Comparison of ENCODE assay signal across 8 cellular contexts in the genomic region with DNA sequence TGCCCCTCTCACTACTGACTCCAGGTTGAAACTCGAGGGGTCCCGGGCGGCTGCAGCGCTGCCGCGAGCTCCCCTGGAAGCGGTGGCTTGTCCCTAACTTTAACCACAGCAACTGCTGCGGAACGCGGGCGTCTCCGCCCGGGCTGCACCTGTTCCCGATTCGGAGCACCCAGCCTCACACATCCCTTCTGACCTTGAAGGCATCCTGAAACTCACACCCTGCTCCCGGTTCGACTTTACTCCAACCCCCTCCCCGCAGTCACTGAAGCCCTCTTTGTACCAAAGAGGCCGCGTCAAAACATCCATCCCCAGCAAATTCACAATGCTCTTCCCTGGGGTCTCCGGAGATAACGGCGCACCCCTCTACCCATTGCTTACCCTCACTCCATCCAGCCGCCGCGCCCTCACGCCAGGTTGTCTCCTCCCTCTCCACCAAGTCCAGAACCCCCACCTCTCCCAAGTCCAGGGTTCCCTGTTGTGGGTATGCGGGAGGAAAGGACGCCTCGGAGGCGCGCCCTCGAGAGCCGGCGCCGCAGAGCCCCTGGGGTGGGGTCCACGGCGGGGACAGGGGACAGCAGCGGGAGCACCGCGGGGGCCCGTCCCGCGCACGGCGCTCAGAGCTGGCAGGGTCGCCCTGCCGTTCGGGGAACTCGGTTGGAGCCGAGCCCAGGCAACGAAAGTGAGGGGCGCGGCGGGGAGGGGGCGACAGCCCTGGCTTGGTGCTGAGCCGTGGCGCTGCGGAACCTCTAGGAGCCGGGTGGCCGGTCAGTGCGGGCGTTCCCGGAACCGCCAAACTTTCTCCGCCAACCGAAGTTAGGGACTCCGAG. TPM values are rescaled to one million over a fixed set of nuclear protein-coding genes. Genes with fewer than 3 reads are reported as not detected.
DNase-seq lines count a peak whose midpoint lies in the region; ATAC-seq and TF ChIP-seq lines count a peak whose summit lies in the region.

No MANE protein-coding gene starts in this region.

- peaks cover 68 to 86% of the 10 kb centered on the region in 2 donors for H3K27me3 Mint-ChIP-seq in effector memory CD8-positive, alpha-beta T cell
- H3K27me3 Mint-ChIP-seq in osteocyte (ENCODE audit: unreplicated experiment): peaks cover 71% of the 10 kb centered on the region

- H3K4me1 ChIP-seq in ES-I3 (ENCODE audit: insufficient read depth, low read length) (no peaks in the 10 kb centered on the region), HUES6 (ENCODE audit: control insufficient read depth, insufficient read depth, low read length) (peaks cover 7% of the 10 kb centered on the region)

- no peak overlapping the region for H3K27ac Mint-ChIP-seq in effector memory CD8-positive, alpha-beta T cell
- H3K27ac Mint-ChIP-seq in osteocyte (ENCODE audit: unreplicated experiment): no peak overlapping the region

- H3K4me3 ChIP-seq in HUES6 (ENCODE audit: low read depth, low read length): peak overlapping the region; percentile 70

- H3K27ac ChIP-seq in HUES6 (ENCODE audit: low read depth, low read length): no peak overlapping the region

- no peak for DNase-seq in effector memory CD8-positive, alpha-beta T cell
- no peak for DNase-seq in osteocyte (ENCODE audit: extremely low spot score, unreplicated experiment)
- no peak for DNase-seq in NCI-H2196 treated with DMSO at 0.1 percent for 48 hours (lab: John Stamatoyannopoulos, UW; ENCODE audit: unreplicated experiment)
- DNase-seq in NAMALWA (ENCODE audit: low spot score): no peak
- no peak for DNase-seq in kidney glomerular epithelial cell (lab: John Stamatoyannopoulos, UW)

- H3K9me3 ChIP-seq in ES-I3 (ENCODE audit: control insufficient read depth, insufficient read depth, low read length) (no peaks in the 10 kb centered on the region), HUES6 (ENCODE audit: control insufficient read depth, insufficient read depth, low read depth, low read length) (no peaks in the 10 kb centered on the region)

- peaks cover 8 to 12% of the 10 kb centered on the region in 2 donors for H3K4me1 Mint-ChIP-seq in effector memory CD8-positive, alpha-beta T cell (ENCODE audit: low read depth in 2 of 2)
- H3K4me1 Mint-ChIP-seq in osteocyte (ENCODE audit: unreplicated experiment): peaks cover 4% of the 10 kb centered on the region

- peaks cover 86% of the 10 kb centered on the region for H3K27me3 ChIP-seq in HUES6 (ENCODE audit: control insufficient read depth, insufficient read depth, low read length)

- no peak for TF ChIP-seq CTCF in osteocyte (IDR thresholded peaks at IDR 0.05)

- no peaks in the 10 kb centered on the region for H3K9me3 Mint-ChIP-seq in effector memory CD8-positive, alpha-beta T cell
- peaks cover 5% of the 10 kb centered on the region for H3K9me3 Mint-ChIP-seq in osteocyte (ENCODE audit: unreplicated experiment)

- H3K9ac ChIP-seq in ES-I3 (ENCODE audit: low read depth, low read length) (peak overlapping the region; percentile 78), HUES6 (ENCODE audit: low read length) (peak overlapping the region; percentile 12)

- no peak for ATAC-seq in effector memory CD8-positive, alpha-beta T cell (replicated peaks)
- ATAC-seq in HG02623 (IDR thresholded peaks at IDR 0.05; ENCODE audit: unreplicated experiment): no peak

- peak overlapping the region; percentile 39 to 51 for H3K4me3 Mint-ChIP-seq in effector memory CD8-positive, alpha-beta T cell
- H3K4me3 Mint-ChIP-seq in osteocyte (ENCODE audit: unreplicated experiment): peak overlapping the region; percentile 15

- H3K36me3 ChIP-seq in ES-I3 (ENCODE audit: insufficient read depth, low read length) (no peaks in the 10 kb centered on the region), HUES6 (ENCODE audit: control insufficient read depth, insufficient read depth, low read length) (no peaks in the 10 kb centered on the region)

- H3K36me3 Mint-ChIP-seq in effector memory CD8-positive, alpha-beta T cell (ENCODE audit: insufficient read depth): no peaks in the 10 kb centered on the region
- H3K36me3 Mint-ChIP-seq in osteocyte (ENCODE audit: unreplicated experiment): no peaks in the 10 kb centered on the region

RNA-seq across cellular contexts. Expression of a gene that starts 0.9 kb away (rescaled TPM):
- total RNA-seq in osteocyte: not detected in 2 replicates
